20 cellular contexts compared by ENCODE assay signal in genomic region chr2:66607152-66607551, GRCh38.
DNase-seq lines count a peak whose midpoint lies in the region; ATAC-seq, FAIRE-seq and TF ChIP-seq lines count a peak whose summit lies in the region.
"Had no signal": no experiment of that assay in that cellular context is flagged by ENCODE, and none has a peak within 500 bp of the region (broad histone marks: within the 10 kb centered on the region; RNA-seq: fewer than 3 reads in every experiment).

No MANE protein-coding gene starts in this region.

- FAIRE-seq in D721Med (lab: Jason Lieb, UNC): no peak
- FAIRE-seq: G401.6, RCC 7860 had no signal

- ATAC-seq in foreskin keratinocyte (no peak), GM21619 (IDR thresholded peaks at IDR 0.05; ENCODE audit: unreplicated experiment) (no peak)
- ATAC-seq: SK-N-SH treated with all-trans-retinoic acid at 6 μM for 48 hours, T-cell had no signal

- CTCF ChIA-PET in HEK293 (lab: Yijun Ruan, JAX): interaction anchor here (0.7 kb wide), 1 partner anchor 1066 kb away, joined by 3 read pairs; no protein-coding TSS in a partner anchor

- DNase-seq in D721Med (ENCODE audit: insufficient read length, low spot score): no peak
- DNase-seq in WERI-Rb-1: no peak
- DNase-seq in foreskin keratinocyte: no peak
- DNase-seq in breast epithelium (ENCODE audit: low spot score in 2 of 2): no peak
- DNase-seq in UCSD-AML1 (lab: John Stamatoyannopoulos, UW; ENCODE audit: unreplicated experiment): no peak
- DNase-seq: Calu3, GM23248, HCEC 1CT, KBM-7, MM.1S, NCI-H1694, NCI-H2081, NCI-H2227 treated with DMSO at 0.1 percent for 48 hours, NCI-H774, T-cell had no signal

- H3K4me1 ChIP-seq in HEK293 (ENCODE audit: control insufficient read depth, insufficient read depth, low read length): no peaks in the 10 kb centered on the region
- H3K4me1 ChIP-seq in foreskin keratinocyte: peaks cover 4% of the 10 kb centered on the region
- no peaks in the 10 kb centered on the region for H3K4me1 ChIP-seq in breast epithelium

- POLR2A ChIA-PET in HEK293 (lab: Yijun Ruan, JAX): no interaction called here

- H3K27ac ChIP-seq in HEK293 (ENCODE audit: extremely low read depth, low read depth, low read length) (no peak overlapping the region), WERI-Rb-1 (no peak overlapping the region), foreskin keratinocyte (no peak overlapping the region), breast epithelium (no peak overlapping the region)
- H3K27ac ChIP-seq: GM23248 had no signal

- H3K27me3 ChIP-seq in WERI-Rb-1 (ENCODE audit: insufficient read depth, low read depth, severe bottlenecking) (peaks cover 25% of the 10 kb centered on the region), foreskin keratinocyte (no peaks in the 10 kb centered on the region), breast epithelium (no peaks in the 10 kb centered on the region)

- intact Hi-C loops in breast epithelium (cut with DNase I; ENCODE audit: low total_unique reads): no loop called here

- TF ChIP-seq CTCF in D721Med (IDR thresholded peaks at IDR 0.05; ENCODE audit: insufficient read depth, missing control alignments) (peak; percentile 2), HEK293 (tag by site-specific recombination; IDR thresholded peaks at IDR 0.05) (no peak), WERI-Rb-1 (IDR thresholded peaks at IDR 0.05; ENCODE audit: low read depth, low read length) (0 out of 2 replicates have a peak, but pooled peaks have one; percentile 15), foreskin keratinocyte (conservative IDR thresholded peaks at IDR 0.05) (peak; percentile 26), breast epithelium (IDR thresholded peaks at IDR 0.05) (no peak)

- H3K9me3 ChIP-seq in HEK293 (ENCODE audit: control insufficient read depth, insufficient read depth, low read depth, low read length) (no peaks in the 10 kb centered on the region), WERI-Rb-1 (ENCODE audit: severe bottlenecking) (no peaks in the 10 kb centered on the region), breast epithelium (no peaks in the 10 kb centered on the region)

- no peaks in the 10 kb centered on the region for H3K36me3 ChIP-seq in HEK293 (ENCODE audit: control insufficient read depth in 2 of 2, insufficient read depth in 1 of 2, low read length in 2 of 2)
- H3K36me3 ChIP-seq in WERI-Rb-1: no peaks in the 10 kb centered on the region
- H3K36me3 ChIP-seq in breast epithelium: no peaks in the 10 kb centered on the region

- no peak for TF ChIP-seq POLR2A in breast epithelium (IDR thresholded peaks at IDR 0.05)

- H3K4me3 ChIP-seq in HEK293 (ENCODE audit: low read depth, low read length) (no peak overlapping the region), WERI-Rb-1 (ENCODE audit: low read depth, low read length) (no peak overlapping the region), breast epithelium (no peak overlapping the region)
- H3K4me3 ChIP-seq: GM23248 had no signal

TF ChIP-seq in HEK293, 187 proteins besides CTCF, POLR2A, EP300 and RAD21:
- TF ChIP-seq ZNF10 (tag by site-specific recombination; IDR thresholded peaks at IDR 0.05) (peak; percentile 29; the same call in 1 of the 2 replicates), ZNF175 (tag by site-specific recombination; IDR thresholded peaks at IDR 0.05) (no peak)

Comparison
In these comparisons a context has a peak if more than half of its experiments do, and no peak if none do; other contexts are left out.
1. CTCF ChIP-seq: peak in D721Med (single experiment), WERI-Rb-1 (single experiment) and foreskin keratinocyte (single experiment); none in HEK293 (single experiment) and breast epithelium (0 of 3).